1 cellular context compared by ENCODE assay signal in genomic region chr4:75664604-75665003, GRCh38. TPM values are rescaled to one million over a fixed set of nuclear protein-coding genes. Genes with fewer than 3 reads are reported as not detected.
"Had no signal": no experiment of that assay in that cellular context is flagged by ENCODE, and none has a peak within 500 bp of the region (broad histone marks: within the 10 kb centered on the region; RNA-seq: fewer than 3 reads in every experiment).

No MANE protein-coding gene starts in this region.

RNA-seq across cellular contexts. Expression of gene CDKL2, which starts 34.3 kb away (rescaled TPM):
- total RNA-seq: subcutaneous adipose tissue had no signal
